ENCODE assay signal across 1 cellular context in the genomic region with DNA sequence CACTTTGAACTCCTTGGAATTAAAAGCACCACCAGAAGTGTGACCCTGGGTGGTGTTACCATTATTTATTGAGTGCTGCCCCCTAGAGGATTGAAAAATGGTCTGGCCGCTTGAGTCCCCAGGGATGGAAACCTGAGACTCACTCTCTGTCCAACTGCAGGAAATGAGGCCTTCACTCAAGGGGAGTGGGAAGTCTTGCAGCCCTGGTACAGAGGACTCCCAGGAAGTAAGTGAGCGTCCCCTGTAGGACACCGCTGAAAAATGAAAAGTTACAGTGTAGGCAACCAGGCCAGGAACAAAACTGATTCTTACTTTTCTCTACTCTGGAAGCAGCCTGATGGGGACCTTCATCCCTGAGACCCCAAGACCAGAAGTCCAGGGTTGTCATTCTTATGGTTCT.
TF ChIP-seq lines count a peak whose summit lies in the region.

No MANE protein-coding gene starts in this region.

TF ChIP-seq in K562, 482 proteins besides CTCF, POLR2A, EP300 and RAD21 (continued from another document):
- TF ChIP-seq, protein P1, sequence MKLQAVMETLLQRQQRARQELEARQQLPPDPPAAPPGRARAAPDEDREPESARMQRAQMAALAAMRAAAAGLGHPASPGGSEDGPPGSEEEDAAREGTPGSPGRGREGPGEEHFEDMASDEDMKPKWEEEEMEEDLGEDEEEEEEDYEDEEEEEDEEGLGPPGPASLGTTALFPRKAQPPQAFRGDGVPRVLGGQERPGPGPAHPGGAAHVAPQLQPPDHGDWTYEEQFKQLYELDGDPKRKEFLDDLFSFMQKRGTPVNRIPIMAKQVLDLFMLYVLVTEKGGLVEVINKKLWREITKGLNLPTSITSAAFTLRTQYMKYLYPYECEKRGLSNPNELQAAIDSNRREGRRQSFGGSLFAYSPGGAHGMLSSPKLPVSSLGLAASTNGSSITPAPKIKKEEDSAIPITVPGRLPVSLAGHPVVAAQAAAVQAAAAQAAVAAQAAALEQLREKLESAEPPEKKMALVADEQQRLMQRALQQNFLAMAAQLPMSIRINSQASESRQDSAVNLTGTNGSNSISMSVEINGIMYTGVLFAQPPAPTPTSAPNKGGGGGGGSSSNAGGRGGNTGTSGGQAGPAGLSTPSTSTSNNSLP (IDR thresholded peaks at IDR 0.05; ENCODE audit: borderline replicate concordance, low read depth, low read length): peak; percentile 40; the same call in 1 of the 2 replicates
- peak; percentile 43; the same call in 1 of the 2 replicates for TF ChIP-seq ETV1 (tag; conservative IDR thresholded peaks at IDR 0.05; ENCODE audit: low read depth)
- no peak for TF ChIP-seq PRMT5 (CRISPR knock-in tag; IDR thresholded peaks at IDR 0.05)
